In genomic region chr9:36116593-36116992, GRCh38 we compare ENCODE assay signal across 19 cellular contexts. TPM values are rescaled to one million over a fixed set of nuclear protein-coding genes. Genes with fewer than 3 reads are reported as not detected.
DNase-seq lines count a peak whose midpoint lies in the region; ATAC-seq, FAIRE-seq and TF ChIP-seq lines count a peak whose summit lies in the region.
"Had no signal": no experiment of that assay in that cellular context is flagged by ENCODE, and none has a peak within 500 bp of the region (broad histone marks: within the 10 kb centered on the region; RNA-seq: fewer than 3 reads in every experiment).

No MANE protein-coding gene starts in this region.

- H4K20me1 ChIP-seq in IMR-90 (ENCODE audit: insufficient read depth, low read length) (no peaks in the 10 kb centered on the region), astrocyte (ENCODE audit: insufficient read depth, low read length) (no peaks in the 10 kb centered on the region)

- no peak for FAIRE-seq in astrocyte (lab: Jason Lieb, UNC)
- FAIRE-seq: G401.6, GM12891, H54 had no signal

- no peak overlapping the region for H3K4me2 ChIP-seq in IMR-90 (ENCODE audit: low read depth, low read length)
- no peak overlapping the region for H3K4me2 ChIP-seq in astrocyte (ENCODE audit: low read length)
- no peak overlapping the region for H3K4me2 ChIP-seq in mesendoderm (ENCODE audit: low read length)
- H3K4me2 ChIP-seq: BLaER1 treated with 17β-estradiol and CSF1 and Interleukin-3, amounts not matched to agents 10 nM and 100 nM had no signal

- H3K27ac ChIP-seq in IMR-90 (ENCODE audit: insufficient read depth, low read length), result no peak overlapping the region
- no peak overlapping the region for H3K27ac ChIP-seq in astrocyte (ENCODE audit: low read depth, low read length)
- H3K27ac ChIP-seq in mesendoderm (ENCODE audit: low read depth, low read length), result no peak overlapping the region
- H3K27ac ChIP-seq: BLaER1 treated with 17β-estradiol and CSF1 and Interleukin-3, amounts not matched to agents 10 nM and 100 nM; GM23248 had no signal

- peak overlapping the region; percentile 8 for H3K27ac Mint-ChIP-seq in astrocyte (ENCODE audit: unreplicated experiment)
- H3K27ac Mint-ChIP-seq in activated T-helper 2 cell treated with anti-CD3 and anti-CD28 coated beads, Interferon-gamma antibody, Interleukin-2, Interleukin-4, amounts not matched to agents 10 μg/mL and 5 μg/mL and 100 μg/mL, durations not matched to agents 14 hours and 24 hours and 36 hours, result no peak overlapping the region
- H3K27ac Mint-ChIP-seq: CD4-positive, CD25-positive, alpha-beta regulatory T cell had no signal

- no peaks in the 10 kb centered on the region for H3K27me3 Mint-ChIP-seq in astrocyte (ENCODE audit: low read depth, unreplicated experiment)
- no peaks in the 10 kb centered on the region for H3K27me3 Mint-ChIP-seq in activated T-helper 2 cell treated with anti-CD3 and anti-CD28 coated beads, Interferon-gamma antibody, Interleukin-2, Interleukin-4, amounts not matched to agents 10 μg/mL and 5 μg/mL and 100 μg/mL, durations not matched to agents 14 hours and 24 hours and 36 hours (ENCODE audit: low read depth)
- H3K27me3 Mint-ChIP-seq: CD4-positive, CD25-positive, alpha-beta regulatory T cell had no signal

- intact Hi-C loops in IMR-90 (cut with micrococcal nuclease), result no loop called here
- intact Hi-C loops in activated T-helper 2 cell treated with anti-CD3 and anti-CD28 coated beads, Interferon-gamma antibody, Interleukin-2, Interleukin-4, amounts not matched to agents 10 μg/mL and 5 μg/mL and 100 μg/mL, durations not matched to agents 14 hours and 24 hours and 36 hours (cut with micrococcal nuclease), result no loop called here

- DNase-seq in ELR (ENCODE audit: low read depth) (peak; percentile 22), IMR-90 (no peak), astrocyte (ENCODE audit: low read depth) (no peak), mesendoderm (no peak), COR-L47 (lab: John Stamatoyannopoulos, UW) (no peak), omental fat pad (ENCODE audit: low spot score) (no peak), activated T-cell treated with anti-CD3 and anti-CD28 coated beads for 4 hours (no peak)
- DNase-seq in activated T-helper 2 cell treated with anti-CD3 and anti-CD28 coated beads, Interferon-gamma antibody, Interleukin-2, Interleukin-4, amounts not matched to agents 10 μg/mL and 5 μg/mL and 100 μg/mL, durations not matched to agents 14 hours and 24 hours and 36 hours (ENCODE audit: low spot score), result no peak
- DNase-seq: ACHN; Calu3; CD4-positive, CD25-positive, alpha-beta regulatory T cell; DMS79 had no signal

- H2AFZ ChIP-seq in IMR-90 (replicated peaks; ENCODE audit: low read length, poor library complexity) (peak overlapping the region; percentile 33), astrocyte (ENCODE audit: low read depth, low read length) (no peak overlapping the region)
- H2AFZ ChIP-seq: GM23248 had no signal

- CTCF ChIA-PET in IMR-90 (lab: Yijun Ruan, JAX), result interaction anchor here (0.8 kb wide), 1 partner anchor 47 kb away, joined by 3 read pairs; no protein-coding TSS in a partner anchor

- H4K5ac ChIP-seq in IMR-90 (ENCODE audit: low read depth, low read length) (no peak overlapping the region), mesendoderm (ENCODE audit: low read length) (no peak overlapping the region)

- H3K79me1 ChIP-seq in IMR-90 (ENCODE audit: low read depth in 1 of 2, low read length in 2 of 2) (peaks cover 4 to 12% of the 10 kb centered on the region in 2 experiments; a peak in 2 of 4 replicates), mesendoderm (ENCODE audit: low read length) (no peaks in the 10 kb centered on the region)

- no peak overlapping the region for H3K4me3 Mint-ChIP-seq in astrocyte (ENCODE audit: unreplicated experiment)
- H3K4me3 Mint-ChIP-seq in activated T-helper 2 cell treated with anti-CD3 and anti-CD28 coated beads, Interferon-gamma antibody, Interleukin-2, Interleukin-4, amounts not matched to agents 10 μg/mL and 5 μg/mL and 100 μg/mL, durations not matched to agents 14 hours and 24 hours and 36 hours (ENCODE audit: low read depth), result no peak overlapping the region
- H3K4me3 Mint-ChIP-seq: CD4-positive, CD25-positive, alpha-beta regulatory T cell had no signal

- dilution Hi-C loops in IMR-90 (cut with HindIII; ENCODE audit: low sequenced_read_pairs, unreplicated experiment), result no loop called here

- H3K23ac ChIP-seq in IMR-90 (ENCODE audit: low read depth, low read length), result peak overlapping the region; percentile 17; the same call in 1 of the 2 replicates
- H3K23ac ChIP-seq in mesendoderm (ENCODE audit: low read length), result no peak overlapping the region

- no TSS peak for BruUV-seq in IMR-90 (replicated peaks; lab: Mats Ljungman, UMichigan)

- no peaks in the 10 kb centered on the region for H3K9me3 Mint-ChIP-seq in astrocyte (ENCODE audit: unreplicated experiment)
- no peaks in the 10 kb centered on the region for H3K9me3 Mint-ChIP-seq in activated T-helper 2 cell treated with anti-CD3 and anti-CD28 coated beads, Interferon-gamma antibody, Interleukin-2, Interleukin-4, amounts not matched to agents 10 μg/mL and 5 μg/mL and 100 μg/mL, durations not matched to agents 14 hours and 24 hours and 36 hours
- H3K9me3 Mint-ChIP-seq: CD4-positive, CD25-positive, alpha-beta regulatory T cell had no signal

- POLR2A ChIA-PET in IMR-90 (lab: Charles Lee; ENCODE audit: unreplicated experiment), result no interaction called here

- H4K8ac ChIP-seq in IMR-90 (ENCODE audit: low read depth in 2 of 2, low read length in 2 of 2) (no peak overlapping the region), mesendoderm (ENCODE audit: low read depth, low read length) (no peak overlapping the region)

- H3K18ac ChIP-seq in IMR-90 (ENCODE audit: low read depth, low read length) (no peak overlapping the region), mesendoderm (ENCODE audit: low read length) (no peak overlapping the region)

- TF ChIP-seq POLR2A in IMR-90 (IDR thresholded peaks at IDR 0.05; ENCODE audit: low read depth, low read length), result no peak

- H3K4ac ChIP-seq in IMR-90 (ENCODE audit: low read depth, low read length), result no peak overlapping the region; the same call in 1 of the 2 replicates
- H3K4ac ChIP-seq in mesendoderm (ENCODE audit: low read depth, low read length), result no peak overlapping the region

- no peak for TF ChIP-seq RAD21 in IMR-90 (IDR thresholded peaks at IDR 0.05; ENCODE audit: low read length)

- no peak overlapping the region for H3K56ac ChIP-seq in IMR-90 (ENCODE audit: extremely low read depth, insufficient read depth, low read length)
- H3K56ac ChIP-seq in mesendoderm (ENCODE audit: low read length), result peak overlapping the region; percentile 18

- H2BK5ac ChIP-seq in IMR-90 (ENCODE audit: low read depth, low read length, poor library complexity, severe bottlenecking) (no peak overlapping the region), mesendoderm (ENCODE audit: low read length) (peak overlapping the region; percentile 10)

- no peak overlapping the region for H3K9ac ChIP-seq in IMR-90 (ENCODE audit: low read depth, low read length)
- H3K9ac ChIP-seq in astrocyte (ENCODE audit: low read length), result no peak overlapping the region
- no peak overlapping the region for H3K9ac ChIP-seq in mesendoderm (ENCODE audit: low read length)
- H3K9ac ChIP-seq: BLaER1 treated with 17β-estradiol and CSF1 and Interleukin-3, amounts not matched to agents 10 nM and 100 nM; GM23248 had no signal

- no peaks in the 10 kb centered on the region for H3K9me3 ChIP-seq in IMR-90 (ENCODE audit: control insufficient read depth, insufficient read depth, low read length)
- H3K9me3 ChIP-seq in astrocyte (ENCODE audit: insufficient read depth, low read depth, low read length), result no peaks in the 10 kb centered on the region
- H3K9me3 ChIP-seq: BLaER1 treated with 17β-estradiol and CSF1 and Interleukin-3, amounts not matched to agents 10 nM and 100 nM had no signal

- peaks cover 20% of the 10 kb centered on the region for H3K36me3 Mint-ChIP-seq in astrocyte (ENCODE audit: low read depth, unreplicated experiment)
- H3K36me3 Mint-ChIP-seq in activated T-helper 2 cell treated with anti-CD3 and anti-CD28 coated beads, Interferon-gamma antibody, Interleukin-2, Interleukin-4, amounts not matched to agents 10 μg/mL and 5 μg/mL and 100 μg/mL, durations not matched to agents 14 hours and 24 hours and 36 hours (ENCODE audit: low read depth), result peaks cover 11% of the 10 kb centered on the region

- ATAC-seq in IMR-90 (ENCODE audit: low read depth) (peak; percentile 56), omental fat pad (ENCODE audit: low FRiP score) (no peak)
- ATAC-seq: HCT116 had no signal

- no peak overlapping the region; the same call in 1 of the 2 replicates for H3K14ac ChIP-seq in IMR-90 (replicated peaks; ENCODE audit: low read depth, low read length)

- H2BK15ac ChIP-seq in IMR-90 (ENCODE audit: low read depth, low read length) (no peak overlapping the region), mesendoderm (replicated peaks; ENCODE audit: low read depth) (no peak overlapping the region)

- TF ChIP-seq CTCF in IMR-90 (conservative IDR thresholded peaks at IDR 0.05; ENCODE audit: low read depth, low read length) (no peak), astrocyte (IDR thresholded peaks at IDR 0.05; ENCODE audit: insufficient read depth, low read depth, low read length) (no peak), omental fat pad (IDR thresholded peaks at IDR 0.05) (no peak)

- H2AK5ac ChIP-seq in IMR-90 (ENCODE audit: low read depth, low read length) (no peak overlapping the region), mesendoderm (ENCODE audit: low read length) (peak overlapping the region; percentile 38)

- H2AK9ac ChIP-seq in IMR-90 (replicated peaks; ENCODE audit: low read depth, low read length, poor library complexity), result no peak overlapping the region

- 90% methylated on average over 2 of the region's 3 CpGs; no CpG with 5 or more reads in 1 of the 2 experiments for WGBS in IMR-90 (ENCODE audit: extremely low coverage in 2 of 2, insufficient read length in 1 of 2), 2 experiments
- WGBS in mesendoderm (ENCODE audit: extremely low coverage, insufficient coverage, low lambda C conversion rate), result no CpG with 5 or more reads among the region's 3 CpGs

- H3K79me2 ChIP-seq in astrocyte (ENCODE audit: insufficient read depth, low read length), result no peaks in the 10 kb centered on the region
- no peaks in the 10 kb centered on the region for H3K79me2 ChIP-seq in mesendoderm (ENCODE audit: control insufficient read depth, insufficient read depth, low read length)

- H3K4me3 ChIP-seq in IMR-90 (ENCODE audit: insufficient read depth, low read depth, low read length) (no peak overlapping the region), astrocyte (ENCODE audit: insufficient read depth, low read depth, low read length) (no peak overlapping the region), mesendoderm (ENCODE audit: low read length) (no peak overlapping the region)
- H3K4me3 ChIP-seq: BLaER1 treated with 17β-estradiol and CSF1 and Interleukin-3, amounts not matched to agents 10 nM and 100 nM; GM23248 had no signal

- H3K9me1 ChIP-seq in IMR-90 (ENCODE audit: insufficient read depth, low read length), result peaks cover 7% of the 10 kb centered on the region

- no peak overlapping the region for H4K91ac ChIP-seq in IMR-90 (ENCODE audit: insufficient read depth, low read depth, low read length)

- no peak overlapping the region for H2BK120ac ChIP-seq in IMR-90 (ENCODE audit: low read depth, low read length)
- no peak overlapping the region for H2BK120ac ChIP-seq in mesendoderm (ENCODE audit: low read depth, low read length)

- H3K36me3 ChIP-seq in IMR-90 (ENCODE audit: control insufficient read depth, insufficient read depth, low read length) (peaks cover 45% of the 10 kb centered on the region), astrocyte (ENCODE audit: insufficient read depth, low read length) (peaks cover 7% of the 10 kb centered on the region), mesendoderm (ENCODE audit: control insufficient read depth, insufficient read depth, low read length) (no peaks in the 10 kb centered on the region)

- H2BK20ac ChIP-seq in IMR-90 (ENCODE audit: low read depth, low read length), result no peak overlapping the region

- no peaks in the 10 kb centered on the region for H3K27me3 ChIP-seq in IMR-90 (ENCODE audit: control insufficient read depth, insufficient read depth, low read length)
- H3K27me3 ChIP-seq in astrocyte (ENCODE audit: insufficient read depth, low read length), result no peaks in the 10 kb centered on the region
- no peaks in the 10 kb centered on the region for H3K27me3 ChIP-seq in mesendoderm (ENCODE audit: insufficient read depth, low read length, poor library complexity)
- H3K27me3 ChIP-seq: BLaER1 treated with 17β-estradiol and CSF1 and Interleukin-3, amounts not matched to agents 10 nM and 100 nM had no signal

- in situ Hi-C loops in IMR-90 (cut with MboI; ENCODE audit: low sequenced_read_pairs), result no loop called here

- H3K4me1 ChIP-seq in IMR-90 (ENCODE audit: control insufficient read depth, insufficient read depth, low read length) (peaks cover 9% of the 10 kb centered on the region), astrocyte (ENCODE audit: insufficient read depth, low read length) (peaks cover 3% of the 10 kb centered on the region), mesendoderm (ENCODE audit: control insufficient read depth, low read depth, low read length) (peaks cover 12% of the 10 kb centered on the region)
- H3K4me1 ChIP-seq: BLaER1 treated with 17β-estradiol and CSF1 and Interleukin-3, amounts not matched to agents 10 nM and 100 nM had no signal

- H3K4me1 Mint-ChIP-seq in astrocyte (ENCODE audit: low read depth, unreplicated experiment), result peaks cover 18% of the 10 kb centered on the region
- H3K4me1 Mint-ChIP-seq in activated T-helper 2 cell treated with anti-CD3 and anti-CD28 coated beads, Interferon-gamma antibody, Interleukin-2, Interleukin-4, amounts not matched to agents 10 μg/mL and 5 μg/mL and 100 μg/mL, durations not matched to agents 14 hours and 24 hours and 36 hours (ENCODE audit: low read depth), result peaks cover 4% of the 10 kb centered on the region

RNA-seq across cellular contexts. Expression of gene GLIPR2, which starts 19.9 kb away (rescaled TPM):
- 35.8 and 37.8 TPM in 2 replicates for total RNA-seq in IMR-90 (2012; rRNA removed)
- polyA plus RNA-seq in IMR-90 (2012; rRNA removed), result 42.7 and 43.3 TPM in 2 replicates
- polyA plus RNA-seq in IMR-90 (2012; cell fraction: cytosol; rRNA removed), result 34.1 and 37.4 TPM in 2 replicates
- 14.4 and 29.4 TPM in 2 replicates for polyA plus RNA-seq in IMR-90 (2012; cell fraction: nucleus; rRNA removed; ENCODE audit: low replicate concordance)
- total RNA-seq in astrocyte, result 150 and 157 TPM in 2 replicates
- polyA plus RNA-seq in mesendoderm (2013, experiment 1 of 2), result 9.8 TPM
- 10.0 TPM for polyA plus RNA-seq in mesendoderm (2013, experiment 2 of 2)
- 28.8 and 30.1 TPM in 2 replicates for total RNA-seq in activated T-helper 2 cell treated with anti-CD3 and anti-CD28 coated beads, Interferon-gamma antibody, Interleukin-2, Interleukin-4, amounts not matched to agents 10 μg/mL and 5 μg/mL and 100 μg/mL, durations not matched to agents 14 hours and 24 hours and 36 hours
- 10 to 100 TPM; 13.6 to 71.1 (median 42.2) TPM for total RNA-seq in omental fat pad

RNA-seq across cellular contexts. Expression of gene CCIN, which starts 52.6 kb away (rescaled TPM):
- 1.1 TPM in 2 replicates for total RNA-seq in IMR-90 (2012; rRNA removed)
- polyA plus RNA-seq in IMR-90 (2012; rRNA removed), result 0.73 and 0.80 TPM in 2 replicates
- polyA plus RNA-seq in IMR-90 (2012; cell fraction: cytosol; rRNA removed), result 0.32 and 0.48 TPM in 2 replicates
- 0.58 and 0.65 TPM in 2 replicates for polyA plus RNA-seq in IMR-90 (2012; cell fraction: nucleus; rRNA removed; ENCODE audit: low replicate concordance)
- 1.1 and 1.9 TPM in 2 replicates for total RNA-seq in astrocyte
- 0.44 TPM for polyA plus RNA-seq in mesendoderm (2013, experiment 1 of 2)
- polyA plus RNA-seq in mesendoderm (2013, experiment 2 of 2), result 0.56 TPM
- total RNA-seq in activated T-helper 2 cell treated with anti-CD3 and anti-CD28 coated beads, Interferon-gamma antibody, Interleukin-2, Interleukin-4, amounts not matched to agents 10 μg/mL and 5 μg/mL and 100 μg/mL, durations not matched to agents 14 hours and 24 hours and 36 hours, result not detected in 2 replicates
- total RNA-seq in omental fat pad, result 1 to 10 TPM in 1 of 4 donors, under 1 TPM in 2, not detected in 1; 0.65 to 2.5 (median 0.95) TPM
- total RNA-seq: Calu3, HT-29 had no signal
